In genomic region chr11:3671334-3672254, GRCh38 we compare ENCODE assay signal across 18 cellular contexts. TPM values are rescaled to one million over a fixed set of nuclear protein-coding genes. Genes with fewer than 3 reads are reported as not detected.
A peak's percentile ranks its signal among the peaks of the same experiment; 100 is the strongest.
DNase-seq lines count a peak whose midpoint lies in the region; ATAC-seq and TF ChIP-seq lines count a peak whose summit lies in the region.
"Had no signal": no experiment of that assay in that cellular context is flagged by ENCODE, and none has a peak within 500 bp of the region (broad histone marks: within the 10 kb centered on the region; RNA-seq: fewer than 3 reads in every experiment).

CHRNA10 (minus strand) TSS chr11:3671384; CDS start chr11:3671312, 72 bp downstream.

- peaks cover 46% of the 10 kb centered on the region for H3K36me3 Mint-ChIP-seq in central memory CD8-positive, alpha-beta T cell (ENCODE audit: insufficient read depth)
- H3K36me3 Mint-ChIP-seq in stimulated activated effector memory CD8-positive, alpha-beta T cell treated with anti-CD3 and anti-CD28 coated beads, Interleukin-12 subunit alpha, Interleukin-12 subunit beta, amount 100 ng/mL, for 72 hours, result peaks cover 57% of the 10 kb centered on the region
- peaks cover 58% of the 10 kb centered on the region for H3K36me3 Mint-ChIP-seq in Caco-2 (ENCODE audit: insufficient read depth, unreplicated experiment)

- H3K4me1 ChIP-seq in heart left ventricle (peaks cover 0 to 21% (median 0%) of the 10 kb centered on the region in 12 donors), Caco-2 (no peaks in the 10 kb centered on the region)
- H3K4me1 ChIP-seq: pancreas had no signal

- no peak within 1 kb of the TSS for H3K4me3 Mint-ChIP-seq in central memory CD8-positive, alpha-beta T cell
- no peak within 1 kb of the TSS for H3K4me3 Mint-ChIP-seq in stimulated activated effector memory CD8-positive, alpha-beta T cell treated with anti-CD3 and anti-CD28 coated beads, Interleukin-12 subunit alpha, Interleukin-12 subunit beta, amount 100 ng/mL, for 72 hours
- H3K4me3 Mint-ChIP-seq in Caco-2 (ENCODE audit: unreplicated experiment), result no peak within 1 kb of the TSS
- H3K4me3 Mint-ChIP-seq: type B pancreatic cell had no signal

- no peak for TF ChIP-seq POLR2A in heart left ventricle (IDR thresholded peaks at IDR 0.05)

- no peaks in the 10 kb centered on the region for H3K9me3 Mint-ChIP-seq in central memory CD8-positive, alpha-beta T cell
- no peaks in the 10 kb centered on the region for H3K9me3 Mint-ChIP-seq in stimulated activated effector memory CD8-positive, alpha-beta T cell treated with anti-CD3 and anti-CD28 coated beads, Interleukin-12 subunit alpha, Interleukin-12 subunit beta, amount 100 ng/mL, for 72 hours
- H3K9me3 Mint-ChIP-seq in Caco-2 (ENCODE audit: unreplicated experiment), result no peaks in the 10 kb centered on the region
- H3K9me3 Mint-ChIP-seq: type B pancreatic cell had no signal

- no peaks in the 10 kb centered on the region for H3K27me3 ChIP-seq in heart left ventricle
- no peaks in the 10 kb centered on the region for H3K27me3 ChIP-seq in Caco-2 (replicated peaks; ENCODE audit: control insufficient read depth, insufficient read depth, low read length)
- H3K27me3 ChIP-seq: pancreas had no signal

- DNase-seq in NCI-H1105 treated with DMSO at 0.1 percent for 48 hours (lab: John Stamatoyannopoulos, UW) (peak; percentile 11), NCI-H1105 (lab: John Stamatoyannopoulos, UW) (no peak), heart left ventricle (no peak), Right ventricle myocardium inferior (ENCODE audit: missing footprints) (no peak), COLO829 (ENCODE audit: low spot score) (no peak), Caco-2 (no peak)
- no peak for DNase-seq in central memory CD8-positive, alpha-beta T cell (ENCODE audit: low spot score in 2 of 2)
- no peak for DNase-seq in stimulated activated effector memory CD8-positive, alpha-beta T cell treated with anti-CD3 and anti-CD28 coated beads, Interleukin-12 subunit alpha, Interleukin-12 subunit beta, amount 100 ng/mL, for 72 hours (ENCODE audit: low spot score in 2 of 2)
- DNase-seq: 8988T; activated CD4-positive, alpha-beta T cell treated with anti-CD3 and anti-CD28 coated beads for 4 hours; activated gamma-delta T cell; cerebellar nuclear complex; DMS153; erythroblast; mammary epithelial cell; pancreas; stimulated activated CD4-positive, alpha-beta T cell treated with anti-CD3 and anti-CD28 coated beads, Interleukin-15, amount 100 ng/mL, for 24 hours had no signal

- H3K36me3 ChIP-seq in heart left ventricle (peaks cover 6 to 95% (median 62%) of the 10 kb centered on the region in 9 donors), Caco-2 (ENCODE audit: control insufficient read depth, insufficient read depth, low read length) (0 out of 2 replicates have a peak, but pooled peaks cover 5% of the 10 kb centered on the region)

- POLR2A ChIA-PET in Caco-2 (lab: Charles Lee), result no interaction called here

- CTCF ChIA-PET in Caco-2 (lab: Charles Lee), result interaction anchor here (1.1 kb wide), 1 partner anchor 137 kb away, joined by 3 read pairs; the partner anchor contains the start of gene PGAP2

- TF ChIP-seq CTCF in heart left ventricle (IDR thresholded peaks at IDR 0.05) (no peak), Caco-2 (IDR thresholded peaks at IDR 0.05; ENCODE audit: insufficient read depth in 1 of 2, low read depth in 1 of 2, low read length in 1 of 2, severe bottlenecking in 1 of 2, unreplicated experiment in 1 of 2) (no peak)

- no peaks in the 10 kb centered on the region for H3K27me3 Mint-ChIP-seq in central memory CD8-positive, alpha-beta T cell
- H3K27me3 Mint-ChIP-seq in Caco-2 (ENCODE audit: insufficient read depth, unreplicated experiment), result no peaks in the 10 kb centered on the region
- H3K27me3 Mint-ChIP-seq: type B pancreatic cell had no signal

- no peaks in the 10 kb centered on the region for H3K9me3 ChIP-seq in heart left ventricle
- H3K9me3 ChIP-seq in Caco-2, result no peaks in the 10 kb centered on the region
- H3K9me3 ChIP-seq: pancreas had no signal

- no peaks in the 10 kb centered on the region for H3K4me1 Mint-ChIP-seq in central memory CD8-positive, alpha-beta T cell
- H3K4me1 Mint-ChIP-seq in stimulated activated effector memory CD8-positive, alpha-beta T cell treated with anti-CD3 and anti-CD28 coated beads, Interleukin-12 subunit alpha, Interleukin-12 subunit beta, amount 100 ng/mL, for 72 hours, result no peaks in the 10 kb centered on the region
- no peaks in the 10 kb centered on the region for H3K4me1 Mint-ChIP-seq in Caco-2 (ENCODE audit: low read depth, unreplicated experiment)

- no TSS peak for BruUV-seq in Caco-2 (replicated peaks; lab: Mats Ljungman, UMichigan)

- ATAC-seq in heart left ventricle, result no peak
- ATAC-seq in Right ventricle myocardium inferior, result no peak
- ATAC-seq in central memory CD8-positive, alpha-beta T cell (replicated peaks; ENCODE audit: extremely low read depth, poor library complexity, severe bottlenecking), result no peak
- ATAC-seq in stimulated activated effector memory CD8-positive, alpha-beta T cell treated with anti-CD3 and anti-CD28 coated beads, Interleukin-12 subunit alpha, Interleukin-12 subunit beta, amount 100 ng/mL, for 72 hours, result no peak
- ATAC-seq: pancreas had no signal

- peak within 1 kb of the TSS; percentile 57 for H3K27ac Mint-ChIP-seq in central memory CD8-positive, alpha-beta T cell (ENCODE audit: low read depth)
- H3K27ac Mint-ChIP-seq in stimulated activated effector memory CD8-positive, alpha-beta T cell treated with anti-CD3 and anti-CD28 coated beads, Interleukin-12 subunit alpha, Interleukin-12 subunit beta, amount 100 ng/mL, for 72 hours, result peak within 1 kb of the TSS; percentile 71
- no peak within 1 kb of the TSS for H3K27ac Mint-ChIP-seq in Caco-2 (ENCODE audit: unreplicated experiment)
- H3K27ac Mint-ChIP-seq: type B pancreatic cell had no signal

- H3K27ac ChIP-seq in heart left ventricle, result peak within 1 kb of the TSS in 7 of 12 donors; percentile 17 to 54 (median 46)
- H3K27ac ChIP-seq: pancreas had no signal

- intact Hi-C loops in heart left ventricle (cut with DNase I) (no loop called here), Right ventricle myocardium inferior (cut with DNase I) (no loop called here), Caco-2 (cut with micrococcal nuclease; ENCODE audit: unreplicated experiment) (no loop called here)

- WGBS in heart left ventricle, 4 donors, result 77 to 82% (median 81%) methylated on average over 8 to 9 of the region's 9 CpGs

- H3K4me3 ChIP-seq in heart left ventricle (no peak within 1 kb of the TSS), Caco-2 (ENCODE audit: low read depth, low read length) (no peak within 1 kb of the TSS)
- H3K4me3 ChIP-seq: pancreas had no signal

RNA-seq across cellular contexts. Expression of gene CHRNA10, which starts in this region (rescaled TPM):
- total RNA-seq in heart left ventricle (under 1 TPM in 8 of 9 donors, not detected in 1; 0.30 to 0.80 (median 0.47) TPM), Right ventricle myocardium inferior (1.2 TPM), Caco-2 (2022) (3.6 and 3.9 TPM in 2 replicates)
- under 1 TPM; 0.43 to 0.57 TPM for polyA plus RNA-seq in heart left ventricle
